17 cellular contexts compared by ENCODE assay signal in the genomic region with DNA sequence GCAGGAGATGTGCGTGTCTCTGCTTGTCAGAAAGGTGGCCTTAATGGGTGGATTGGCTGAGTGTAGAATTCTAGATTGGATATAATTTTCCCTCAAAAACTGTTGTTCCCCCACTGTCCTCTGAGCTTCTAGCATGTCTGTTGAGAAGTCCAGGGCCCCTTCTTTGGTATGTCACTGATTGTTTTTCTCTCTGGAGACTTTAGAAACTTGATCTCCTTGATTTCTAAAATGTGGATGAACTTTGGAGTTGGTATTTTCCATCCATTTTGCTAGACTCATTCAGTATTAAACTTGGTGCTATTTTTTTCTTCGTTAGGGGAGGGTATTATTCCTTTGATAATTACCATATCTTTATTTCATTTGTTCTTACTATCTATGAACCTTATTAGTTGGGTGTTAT.
A peak's percentile ranks its signal among the peaks of the same experiment; 100 is the strongest.
DNase-seq lines count a peak whose midpoint lies in the region; ATAC-seq and TF ChIP-seq lines count a peak whose summit lies in the region.
"Had no signal": no experiment of that assay in that cellular context is flagged by ENCODE, and none has a peak within 500 bp of the region (broad histone marks: within the 10 kb centered on the region; RNA-seq: fewer than 3 reads in every experiment).

No MANE protein-coding gene starts in this region.

- H3K27ac Mint-ChIP-seq in CD4-positive, alpha-beta memory T cell = peak overlapping the region in 6 of 7 donors; percentile 1 to 82 (median 48)
- H3K27ac Mint-ChIP-seq in T-helper 17 cell (no peak overlapping the region), memory B cell (peak overlapping the region; percentile 76), nephron progenitor cell (no peak overlapping the region)
- H3K27ac Mint-ChIP-seq: activated CD8-positive, alpha-beta T cell treated with anti-CD3 and anti-CD28 coated beads, Interleukin-2, amount 10 ng/mL, durations not matched to agents 7 days and 5 days had no signal

- peaks cover 0 to 4% of the 10 kb centered on the region in 2 donors for H3K36me3 Mint-ChIP-seq in CD4-positive, alpha-beta memory T cell
- H3K36me3 Mint-ChIP-seq in T-helper 17 cell (ENCODE audit: low read depth) (peaks cover 2% of the 10 kb centered on the region), memory B cell (peaks cover 11% of the 10 kb centered on the region), nephron progenitor cell (ENCODE audit: low read depth) (peaks cover 21% of the 10 kb centered on the region)

- no peak overlapping the region for H3K4me3 ChIP-seq in BLaER1 treated with 17β-estradiol and CSF1 and Interleukin-3, amounts not matched to agents 10 nM and 100 nM
- H3K4me3 ChIP-seq in CD4-positive, alpha-beta memory T cell (ENCODE audit: low read length in 2 of 2) = no peak overlapping the region
- H3K4me3 ChIP-seq: psoas muscle, smooth muscle cell, thoracic aorta had no signal

- H3K4me3 Mint-ChIP-seq in CD4-positive, alpha-beta memory T cell = peak overlapping the region in 7 of 8 donors; percentile 21 to 74 (median 51)
- H3K4me3 Mint-ChIP-seq in T-helper 17 cell (peak overlapping the region; percentile 57), memory B cell (peak overlapping the region; percentile 76), nephron progenitor cell (no peak overlapping the region)
- H3K4me3 Mint-ChIP-seq: activated CD8-positive, alpha-beta T cell treated with anti-CD3 and anti-CD28 coated beads, Interleukin-2, amount 10 ng/mL, durations not matched to agents 7 days and 5 days had no signal

- intact Hi-C loops in CD4-positive, alpha-beta memory T cell (cut with micrococcal nuclease) = no loop called here

- H3K4me2 ChIP-seq in BLaER1 treated with 17β-estradiol and CSF1 and Interleukin-3, amounts not matched to agents 10 nM and 100 nM = peak overlapping the region; percentile 42 to 88 (median 80); a peak in 21 of 22 replicates
- H3K4me2 ChIP-seq: smooth muscle cell had no signal

- no peak for ATAC-seq in T-helper 17 cell
- ATAC-seq in memory B cell (ENCODE audit: low read depth) = no peak
- ATAC-seq: activated CD8-positive, alpha-beta T cell treated with anti-CD3 and anti-CD28 coated beads, Interleukin-2, amount 10 ng/mL, durations not matched to agents 7 days and 5 days; psoas muscle had no signal

- TF ChIP-seq CTCF in nephron progenitor cell (IDR thresholded peaks at IDR 0.05) = no peak

- H3K4me1 Mint-ChIP-seq in CD4-positive, alpha-beta memory T cell = peaks cover 66 to 100% (median 90%) of the 10 kb centered on the region in 4 donors
- H3K4me1 Mint-ChIP-seq in T-helper 17 cell (peaks cover 68% of the 10 kb centered on the region), memory B cell (peaks cover 61% of the 10 kb centered on the region), nephron progenitor cell (peaks cover 79% of the 10 kb centered on the region)

- no peaks in the 10 kb centered on the region for H3K27me3 ChIP-seq in BLaER1 treated with 17β-estradiol and CSF1 and Interleukin-3, amounts not matched to agents 10 nM and 100 nM
- no peaks in the 10 kb centered on the region for H3K27me3 ChIP-seq in CD4-positive, alpha-beta memory T cell (ENCODE audit: insufficient read depth, low read length)

- POLR2A ChIA-PET in CD4-positive, alpha-beta memory T cell (lab: Charles Lee; ENCODE audit: partially characterized antibody) = interaction anchor here (1.1 kb wide), 1 partner anchor 23 kb away, joined by 3 read pairs; no protein-coding TSS in a partner anchor

- no peak for DNase-seq in CD4-positive, alpha-beta memory T cell
- DNase-seq in T-helper 17 cell (no peak), memory B cell (ENCODE audit: low spot score in 2 of 2) (no peak), HPDE6-E6E7 (ENCODE audit: extremely low spot score) (no peak), germinal center (ENCODE audit: low spot score) (no peak), nephron progenitor cell (no peak)
- DNase-seq: activated CD8-positive, alpha-beta T cell treated with anti-CD3 and anti-CD28 coated beads, Interleukin-2, amount 10 ng/mL, durations not matched to agents 7 days and 5 days; aorta; DMS153; effector CD4-positive, alpha-beta T cell; mammary epithelial cell; NCI-H2029; psoas muscle; stimulated activated CD4-positive, alpha-beta T cell treated with anti-CD3 and anti-CD28 coated beads, Interleukin-4, amount 100 ng/mL, for 4 hours had no signal

- H3K9me3 ChIP-seq in BLaER1 treated with 17β-estradiol and CSF1 and Interleukin-3, amounts not matched to agents 10 nM and 100 nM (replicated peaks in 1 of 11) = no peaks in the 10 kb centered on the region
- H3K9me3 ChIP-seq in CD4-positive, alpha-beta memory T cell (ENCODE audit: control insufficient read depth in 1 of 2, low read length in 2 of 2) = no peaks in the 10 kb centered on the region
- no peaks in the 10 kb centered on the region for H3K9me3 ChIP-seq in T-helper 17 cell (ENCODE audit: control insufficient read depth, low read length, poor library complexity, severe bottlenecking)
- H3K9me3 ChIP-seq: psoas muscle, thoracic aorta had no signal

- peaks cover 26 to 100% (median 67%) of the 10 kb centered on the region in 11 experiments for H4K20me1 ChIP-seq in BLaER1 treated with 17β-estradiol and CSF1 and Interleukin-3, amounts not matched to agents 10 nM and 100 nM

- peak overlapping the region in 9 of 11 experiments; percentile 18 to 71 (median 60); a peak in 16 of 22 replicates for H3K27ac ChIP-seq in BLaER1 treated with 17β-estradiol and CSF1 and Interleukin-3, amounts not matched to agents 10 nM and 100 nM
- H3K27ac ChIP-seq in CD4-positive, alpha-beta memory T cell (ENCODE audit: low read depth, low read length) = no peak overlapping the region
- H3K27ac ChIP-seq: thoracic aorta had no signal

- H3K36me3 ChIP-seq in BLaER1 treated with 17β-estradiol and CSF1 and Interleukin-3, amounts not matched to agents 10 nM and 100 nM = peaks cover 0 to 35% (median 7%) of the 10 kb centered on the region in 11 experiments; a peak in 7 of 22 replicates
- H3K36me3 ChIP-seq in CD4-positive, alpha-beta memory T cell (ENCODE audit: insufficient read depth, low read length) = no peaks in the 10 kb centered on the region
- H3K36me3 ChIP-seq: thoracic aorta had no signal

- H3K4me1 ChIP-seq in BLaER1 treated with 17β-estradiol and CSF1 and Interleukin-3, amounts not matched to agents 10 nM and 100 nM = peaks cover 80 to 100% (median 96%) of the 10 kb centered on the region in 10 experiments
- peaks cover 82% of the 10 kb centered on the region for H3K4me1 ChIP-seq in CD4-positive, alpha-beta memory T cell (ENCODE audit: insufficient read depth, low read length)

- H3K9me3 Mint-ChIP-seq in CD4-positive, alpha-beta memory T cell = no peaks in the 10 kb centered on the region
- no peaks in the 10 kb centered on the region for H3K9me3 Mint-ChIP-seq in memory B cell
- no peaks in the 10 kb centered on the region for H3K9me3 Mint-ChIP-seq in nephron progenitor cell

- no peaks in the 10 kb centered on the region for H3K27me3 Mint-ChIP-seq in CD4-positive, alpha-beta memory T cell
- H3K27me3 Mint-ChIP-seq in T-helper 17 cell = no peaks in the 10 kb centered on the region
- no peaks in the 10 kb centered on the region for H3K27me3 Mint-ChIP-seq in memory B cell
- H3K27me3 Mint-ChIP-seq in nephron progenitor cell (ENCODE audit: low read depth, poor library complexity) = no peaks in the 10 kb centered on the region

- CTCF ChIA-PET in CD4-positive, alpha-beta memory T cell (lab: Charles Lee; ENCODE audit: partially characterized antibody) = no interaction called here

- peak overlapping the region in 1 of 11 experiments; percentile 4; a peak in 1 of 22 replicates for H3K9ac ChIP-seq in BLaER1 treated with 17β-estradiol and CSF1 and Interleukin-3, amounts not matched to agents 10 nM and 100 nM

Comparison
In these comparisons a context has a peak if more than half of its experiments do, and no peak if none do; other contexts are left out.
1. H3K27ac Mint-ChIP-seq: peak in CD4-positive, alpha-beta memory T cell (6 of 7) and memory B cell (single experiment); none in T-helper 17 cell (single experiment) and nephron progenitor cell (single experiment).